In the genomic region with DNA sequence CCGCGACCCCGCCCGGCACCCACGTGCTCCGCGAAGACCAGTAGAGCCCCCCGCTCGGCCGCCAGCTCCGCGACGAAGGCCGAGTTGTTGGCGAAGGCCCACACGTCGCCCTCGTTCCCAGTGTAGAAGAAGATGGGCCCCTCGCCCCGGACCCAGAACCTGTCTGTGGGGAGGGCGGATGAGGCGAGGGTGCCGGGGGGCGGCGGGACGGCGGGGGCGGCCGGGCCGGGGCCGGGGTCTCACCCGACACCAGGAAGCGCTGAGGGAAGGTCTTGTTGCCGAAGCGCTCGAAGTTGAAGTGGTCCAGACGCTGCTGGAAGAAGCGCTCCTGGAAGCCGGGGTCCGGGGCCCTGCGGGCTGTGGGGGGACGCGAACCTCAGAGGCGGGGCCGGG, we compare ENCODE assay signal across 10 cellular contexts. TPM values are rescaled to one million over a fixed set of nuclear protein-coding genes. Genes with fewer than 3 reads are reported as not detected.
A peak's percentile ranks its signal among the peaks of the same experiment; 100 is the strongest.
DNase-seq lines count a peak whose midpoint lies in the region; ATAC-seq and TF ChIP-seq lines count a peak whose summit lies in the region.
"Had no signal": no experiment of that assay in that cellular context is flagged by ENCODE, and none has a peak within 500 bp of the region (broad histone marks: within the 10 kb centered on the region; RNA-seq: fewer than 3 reads in every experiment).

No MANE protein-coding gene starts in this region.

- peak overlapping the region; percentile 58 for H3K27ac ChIP-seq in CD4-positive, alpha-beta memory T cell (ENCODE audit: low read depth, low read length)
- no peak overlapping the region for H3K27ac ChIP-seq in lung (ENCODE audit: low read depth in 1 of 2, low read length in 1 of 2)

- no peaks in the 10 kb centered on the region for H3K9me3 Mint-ChIP-seq in CD4-positive, alpha-beta memory T cell
- H3K9me3 Mint-ChIP-seq in activated naive CD8-positive, alpha-beta T cell treated with anti-CD3 and anti-CD28 coated beads, Interleukin-2, amount 10 ng/mL, durations not matched to agents 7 days and 5 days, result no peaks in the 10 kb centered on the region
- H3K9me3 Mint-ChIP-seq: nephron had no signal

- intact Hi-C loops in CD4-positive, alpha-beta memory T cell (cut with micrococcal nuclease), result loop anchor here (1.0 kb wide), 1 partner anchor 19 kb away; no protein-coding TSS in a partner anchor

- peaks cover 16% of the 10 kb centered on the region for H3K4me1 ChIP-seq in CD4-positive, alpha-beta memory T cell (ENCODE audit: insufficient read depth, low read length)
- peaks cover 0 to 11% of the 10 kb centered on the region in 2 donors for H3K4me1 ChIP-seq in lung (ENCODE audit: control insufficient read depth in 2 of 2, insufficient read depth in 2 of 2, low read length in 2 of 2)

- H3K4me3 Mint-ChIP-seq in CD4-positive, alpha-beta memory T cell, result peak overlapping the region in 6 of 8 donors; percentile 40 to 74 (median 62)
- H3K4me3 Mint-ChIP-seq in activated naive CD8-positive, alpha-beta T cell treated with anti-CD3 and anti-CD28 coated beads, Interleukin-2, amount 10 ng/mL, durations not matched to agents 7 days and 5 days, result peak overlapping the region; percentile 62

- DNase-seq in CD4-positive, alpha-beta memory T cell, result no peak
- DNase-seq in activated naive CD8-positive, alpha-beta T cell treated with anti-CD3 and anti-CD28 coated beads, Interleukin-2, amount 10 ng/mL, durations not matched to agents 7 days and 5 days, result no peak
- DNase-seq in lung (ENCODE audit: low spot score) (no peak), T-helper 9 cell (no peak), NCI-H446 treated with DMSO at 0.1 percent for 48 hours (lab: John Stamatoyannopoulos, UW) (no peak)
- DNase-seq in activated effector memory CD4-positive, alpha-beta T cell treated with Interleukin-2 at 50 U/mL for 16 hours, result no peak

- H3K4me1 Mint-ChIP-seq in CD4-positive, alpha-beta memory T cell, result peaks cover 0 to 14% (median 2%) of the 10 kb centered on the region in 4 donors
- H3K4me1 Mint-ChIP-seq in activated naive CD8-positive, alpha-beta T cell treated with anti-CD3 and anti-CD28 coated beads, Interleukin-2, amount 10 ng/mL, durations not matched to agents 7 days and 5 days, result peaks cover 3% of the 10 kb centered on the region
- H3K4me1 Mint-ChIP-seq: nephron had no signal

- H3K27ac Mint-ChIP-seq in CD4-positive, alpha-beta memory T cell, result no peak overlapping the region
- H3K27ac Mint-ChIP-seq in activated naive CD8-positive, alpha-beta T cell treated with anti-CD3 and anti-CD28 coated beads, Interleukin-2, amount 10 ng/mL, durations not matched to agents 7 days and 5 days, result no peak overlapping the region
- H3K27ac Mint-ChIP-seq: nephron had no signal

- CTCF ChIA-PET in CD4-positive, alpha-beta memory T cell (lab: Charles Lee; ENCODE audit: partially characterized antibody), result interaction anchor here (1.3 to 2.4 kb wide), 4 partner anchors 18 to 122 kb away, joined by 4 to 13 read pairs (median 6); a partner anchor contains a TSS

- no peak for TF ChIP-seq CTCF in lung (IDR thresholded peaks at IDR 0.05; ENCODE audit: control extremely low read depth, extremely low read depth)

- no peaks in the 10 kb centered on the region for H3K27me3 Mint-ChIP-seq in CD4-positive, alpha-beta memory T cell
- H3K27me3 Mint-ChIP-seq in activated naive CD8-positive, alpha-beta T cell treated with anti-CD3 and anti-CD28 coated beads, Interleukin-2, amount 10 ng/mL, durations not matched to agents 7 days and 5 days, result no peaks in the 10 kb centered on the region

- H3K36me3 ChIP-seq in CD4-positive, alpha-beta memory T cell (ENCODE audit: insufficient read depth, low read length), result peaks cover 4% of the 10 kb centered on the region
- H3K36me3 ChIP-seq in lung (ENCODE audit: control insufficient read depth in 2 of 2, insufficient read depth in 2 of 2, low read length in 2 of 2), result peaks cover 0 to 35% of the 10 kb centered on the region in 2 donors

- 0% methylated on average over 26 to 45 of the region's 45 CpGs for WGBS in lung, 2 donors

- ATAC-seq in HG02623 (IDR thresholded peaks at IDR 0.05; ENCODE audit: unreplicated experiment), result peak; percentile 20
- ATAC-seq in activated naive CD8-positive, alpha-beta T cell treated with anti-CD3 and anti-CD28 coated beads, Interleukin-2, amount 10 ng/mL, durations not matched to agents 7 days and 5 days (ENCODE audit: low read depth), result peak; percentile 35
- peak; percentile 19 for ATAC-seq in lung (ENCODE audit: insufficient read depth, low FRiP score)
- no peak for ATAC-seq in GM18870 (IDR thresholded peaks at IDR 0.05; ENCODE audit: unreplicated experiment)

- no peaks in the 10 kb centered on the region for H3K27me3 ChIP-seq in CD4-positive, alpha-beta memory T cell (ENCODE audit: insufficient read depth, low read length)
- H3K27me3 ChIP-seq in lung (ENCODE audit: control insufficient read depth, insufficient read depth), result no peaks in the 10 kb centered on the region

- H3K4me3 ChIP-seq in CD4-positive, alpha-beta memory T cell (ENCODE audit: low read length in 2 of 2), result peak overlapping the region in 1 of 2 donors; percentile 43
- H3K4me3 ChIP-seq in lung, result peak overlapping the region; percentile 55

- H3K9me3 ChIP-seq in CD4-positive, alpha-beta memory T cell (ENCODE audit: control insufficient read depth in 1 of 2, low read length in 2 of 2), result no peaks in the 10 kb centered on the region
- H3K9me3 ChIP-seq in lung (ENCODE audit: control insufficient read depth in 2 of 2, insufficient read depth in 1 of 2, low read length in 1 of 2), result no peaks in the 10 kb centered on the region

- POLR2A ChIA-PET in CD4-positive, alpha-beta memory T cell (lab: Charles Lee; ENCODE audit: partially characterized antibody), result interaction anchor here (0.6 to 3.6 kb wide), 11 partner anchors 15 to 127 kb away, joined by 3 to 36 read pairs (median 5); a partner anchor contains a TSS
- POLR2A ChIA-PET in activated naive CD8-positive, alpha-beta T cell treated with anti-CD3 and anti-CD28 coated beads, Interleukin-2, amount 10 ng/mL, durations not matched to agents 7 days and 5 days (lab: Charles Lee), result interaction anchor here (1.1 to 3.6 kb wide), 8 partner anchors 15 to 126 kb away, joined by 3 to 28 read pairs (median 9); a partner anchor contains a TSS

- H3K36me3 Mint-ChIP-seq in CD4-positive, alpha-beta memory T cell, result peaks cover 0 to 7% of the 10 kb centered on the region in 2 donors
- H3K36me3 Mint-ChIP-seq in activated naive CD8-positive, alpha-beta T cell treated with anti-CD3 and anti-CD28 coated beads, Interleukin-2, amount 10 ng/mL, durations not matched to agents 7 days and 5 days, result peaks cover 3% of the 10 kb centered on the region

RNA-seq across cellular contexts. Expression of a gene that starts 0.3 kb away (rescaled TPM):
- total RNA-seq in CD4-positive, alpha-beta memory T cell, result 100 to 1,000 TPM; 357 to 362 TPM
- polyA plus RNA-seq in CD4-positive, alpha-beta memory T cell, result 100 to 1,000 TPM; 135 to 206 TPM
- 100 to 1,000 TPM; 314 to 322 TPM for total RNA-seq in activated naive CD8-positive, alpha-beta T cell treated with anti-CD3 and anti-CD28 coated beads, Interleukin-2, amount 10 ng/mL, durations not matched to agents 7 days and 5 days
- 100 to 1,000 TPM in 1 of 2 donors, 10 to 100 TPM in 1; 48.0 to 236 TPM for total RNA-seq in lung
- polyA plus RNA-seq in lung, result 100 to 1,000 TPM; 220 to 436 TPM

RNA-seq across cellular contexts. Expression of a gene that starts 24.7 kb away (rescaled TPM):
- total RNA-seq in CD4-positive, alpha-beta memory T cell, result not detected
- polyA plus RNA-seq in CD4-positive, alpha-beta memory T cell, result not detected
- not detected for total RNA-seq in activated naive CD8-positive, alpha-beta T cell treated with anti-CD3 and anti-CD28 coated beads, Interleukin-2, amount 10 ng/mL, durations not matched to agents 7 days and 5 days
- total RNA-seq in lung, result under 1 TPM; 0.06 to 0.49 TPM
- under 1 TPM; 0.18 to 0.51 TPM for polyA plus RNA-seq in lung
- total RNA-seq: HT1080 had no signal

RNA-seq across cellular contexts. Expression of a gene that starts 27.4 kb away (rescaled TPM):
- total RNA-seq in CD4-positive, alpha-beta memory T cell, result 10 to 100 TPM; 63.3 to 71.0 TPM
- polyA plus RNA-seq in CD4-positive, alpha-beta memory T cell, result 10 to 100 TPM; 35.4 to 37.5 TPM
- 10 to 100 TPM; 63.2 to 63.9 TPM for total RNA-seq in activated naive CD8-positive, alpha-beta T cell treated with anti-CD3 and anti-CD28 coated beads, Interleukin-2, amount 10 ng/mL, durations not matched to agents 7 days and 5 days
- 10 to 100 TPM; 56.7 to 70.9 TPM for total RNA-seq in lung
- 10 to 100 TPM; 40.3 to 56.9 TPM for polyA plus RNA-seq in lung

RNA-seq across cellular contexts. Expression of a gene that starts 36.9 kb away (rescaled TPM):
- total RNA-seq in CD4-positive, alpha-beta memory T cell, result 10 to 100 TPM; 10.6 to 12.5 TPM
- polyA plus RNA-seq in CD4-positive, alpha-beta memory T cell, result 1 to 10 TPM in 1 of 2 donors, under 1 TPM in 1; 0.81 to 2.9 TPM
- 10 to 100 TPM; 43.9 to 44.1 TPM for total RNA-seq in activated naive CD8-positive, alpha-beta T cell treated with anti-CD3 and anti-CD28 coated beads, Interleukin-2, amount 10 ng/mL, durations not matched to agents 7 days and 5 days
- 10 to 100 TPM; 12.2 to 35.5 TPM for total RNA-seq in lung
- polyA plus RNA-seq in lung, result 10 to 100 TPM; 14.5 to 19.7 TPM

RNA-seq across cellular contexts. Expression of a gene that starts 43.9 kb away (rescaled TPM):
- under 1 TPM; 0.09 to 0.11 TPM for total RNA-seq in CD4-positive, alpha-beta memory T cell
- polyA plus RNA-seq in CD4-positive, alpha-beta memory T cell, result under 1 TPM; 0.10 to 0.15 TPM
- 10 to 100 TPM; 26.4 to 30.0 TPM for total RNA-seq in activated naive CD8-positive, alpha-beta T cell treated with anti-CD3 and anti-CD28 coated beads, Interleukin-2, amount 10 ng/mL, durations not matched to agents 7 days and 5 days
- 1 to 10 TPM; 1.4 to 1.7 TPM for total RNA-seq in lung
- polyA plus RNA-seq in lung, result 1 to 10 TPM; 1.3 to 2.1 TPM
